In genomic region chr5:110398951-110399350, GRCh38 we compare ENCODE assay signal across 21 cellular contexts.
A peak's percentile ranks its signal among the peaks of the same experiment; 100 is the strongest.
DNase-seq lines count a peak whose midpoint lies in the region; ATAC-seq, FAIRE-seq and TF ChIP-seq lines count a peak whose summit lies in the region.
"Had no signal": no experiment of that assay in that cellular context is flagged by ENCODE, and none has a peak within 500 bp of the region (broad histone marks: within the 10 kb centered on the region; RNA-seq: fewer than 3 reads in every experiment).

No MANE protein-coding gene starts in this region.

- no peak for TF ChIP-seq EP300 in K562 (IDR thresholded peaks at IDR 0.05; ENCODE audit: low read length)

- TF ChIP-seq CTCF in IMR-90 (conservative IDR thresholded peaks at IDR 0.05; ENCODE audit: low read depth, low read length) = no peak
- TF ChIP-seq CTCF in K562 (IDR thresholded peaks at IDR 0.05 in 2 of 3, conservative IDR thresholded peaks at IDR 0.05 in 1 of 3; ENCODE audit: insufficient read depth in 2 of 3, low read depth in 1 of 3, low read length in 3 of 3) = no peak

- no peak overlapping the region for H4K8ac ChIP-seq in IMR-90 (ENCODE audit: low read depth in 2 of 2, low read length in 2 of 2)

- no peak overlapping the region for H2BK20ac ChIP-seq in IMR-90 (ENCODE audit: low read depth, low read length)

- no peak overlapping the region for H3K4me2 ChIP-seq in IMR-90 (ENCODE audit: low read depth, low read length)
- no peak overlapping the region for H3K4me2 ChIP-seq in K562 (ENCODE audit: insufficient read depth, low read length)

- H4K91ac ChIP-seq in IMR-90 (ENCODE audit: insufficient read depth, low read depth, low read length) = no peak overlapping the region

- in situ Hi-C loops in IMR-90 (cut with MboI; ENCODE audit: low sequenced_read_pairs) = no loop called here
- in situ Hi-C loops in K562 (cut with MboI) = loop anchor here (10.0 kb wide), 1 partner anchor 204 kb away; no protein-coding TSS in a partner anchor

- H3K27me3 ChIP-seq in IMR-90 (ENCODE audit: control insufficient read depth, insufficient read depth, low read length) (no peaks in the 10 kb centered on the region), K562 (ENCODE audit: control insufficient read depth in 2 of 2, insufficient read depth in 2 of 2, low read length in 2 of 2) (no peaks in the 10 kb centered on the region)

- H2BK120ac ChIP-seq in IMR-90 (ENCODE audit: low read depth, low read length) = no peak overlapping the region

- TF ChIP-seq RAD21 in IMR-90 (IDR thresholded peaks at IDR 0.05; ENCODE audit: low read length) (no peak), K562 (CRISPR knock-in tag; conservative IDR thresholded peaks at IDR 0.05 in 1 of 2, IDR thresholded peaks at IDR 0.05 in 1 of 2) (no peak)

- no peaks in the 10 kb centered on the region for H3K79me1 ChIP-seq in IMR-90 (ENCODE audit: low read depth in 1 of 2, low read length in 2 of 2)

- intact Hi-C loops in IMR-90 (cut with micrococcal nuclease) = no loop called here
- intact Hi-C loops in K562 (cut with micrococcal nuclease) = no loop called here
- intact Hi-C loops in left colon (cut with DNase I, micrococcal nuclease) = no loop called here

- H2AK5ac ChIP-seq in IMR-90 (ENCODE audit: low read depth, low read length) = no peak overlapping the region

- no peak overlapping the region for H3K18ac ChIP-seq in IMR-90 (ENCODE audit: low read depth, low read length)

- CTCF ChIA-PET in IMR-90 (lab: Yijun Ruan, JAX) (no interaction called here), K562 (lab: Yijun Ruan, JAX; ENCODE audit: low intra/inter-chr PET ratio) (no interaction called here)

- H3K14ac ChIP-seq in IMR-90 (replicated peaks; ENCODE audit: low read depth, low read length) = no peak overlapping the region

- no peaks in the 10 kb centered on the region for H3K4me1 ChIP-seq in IMR-90 (ENCODE audit: control insufficient read depth, insufficient read depth, low read length)
- no peaks in the 10 kb centered on the region for H3K4me1 ChIP-seq in K562 (replicated peaks in 1 of 2; ENCODE audit: control insufficient read depth in 2 of 2, insufficient read depth in 2 of 2, low read length in 2 of 2)
- H3K4me1 ChIP-seq: HAP-1 had no signal

- H2AFZ ChIP-seq in IMR-90 (replicated peaks; ENCODE audit: low read length, poor library complexity) (no peak overlapping the region), K562 (ENCODE audit: low read depth, low read length) (no peak overlapping the region)

- no peaks in the 10 kb centered on the region for H3K9me3 ChIP-seq in IMR-90 (ENCODE audit: control insufficient read depth, insufficient read depth, low read length)
- H3K9me3 ChIP-seq in K562 (replicated peaks; ENCODE audit: control insufficient read depth, insufficient read depth, low read depth, low read length) = no peaks in the 10 kb centered on the region
- H3K9me3 ChIP-seq: HAP-1 had no signal

- TF ChIP-seq POLR2A in IMR-90 (IDR thresholded peaks at IDR 0.05; ENCODE audit: low read depth, low read length) (no peak), K562 (conservative IDR thresholded peaks at IDR 0.05) (no peak)

- H3K9ac ChIP-seq in IMR-90 (ENCODE audit: low read depth, low read length) (no peak overlapping the region), K562 (ENCODE audit: insufficient read depth in 1 of 2, low read depth in 2 of 2, low read length in 2 of 2) (no peak overlapping the region)

- H3K4ac ChIP-seq in IMR-90 (ENCODE audit: low read depth, low read length) = no peak overlapping the region

- no CpG with 5 or more reads among the region's 2 CpGs for WGBS in IMR-90 (ENCODE audit: extremely low coverage in 2 of 2, insufficient read length in 1 of 2), 2 experiments
- 0% methylated on average over 2 of the region's 2 CpGs for WGBS in K562 (ENCODE audit: insufficient coverage, low coverage, missing lambda C conversion rate)

- no peak overlapping the region for H3K56ac ChIP-seq in IMR-90 (ENCODE audit: extremely low read depth, insufficient read depth, low read length)

- FAIRE-seq in K562 (lab: Jason Lieb, UNC) = no peak
- FAIRE-seq: A204.1, GM12891, GM18507, H54 had no signal

- ATAC-seq in IMR-90 (ENCODE audit: low read depth) = no peak
- ATAC-seq in K562 = no peak
- no peak for ATAC-seq in left colon

- no peak overlapping the region for H2BK5ac ChIP-seq in IMR-90 (ENCODE audit: low read depth, low read length, poor library complexity, severe bottlenecking)

- BruUV-seq in IMR-90 (replicated peaks; lab: Mats Ljungman, UMichigan) (no TSS peak), K562 (replicated peaks; lab: Mats Ljungman, UMichigan) (no TSS peak)

- H3K36me3 ChIP-seq in IMR-90 (ENCODE audit: control insufficient read depth, insufficient read depth, low read length) = no peaks in the 10 kb centered on the region
- no peaks in the 10 kb centered on the region for H3K36me3 ChIP-seq in K562 (ENCODE audit: control insufficient read depth, insufficient read depth, low read length)
- H3K36me3 ChIP-seq: HAP-1 had no signal

- dilution Hi-C loops in IMR-90 (cut with HindIII; ENCODE audit: low sequenced_read_pairs, unreplicated experiment) = no loop called here

- H3K79me2 ChIP-seq in K562 (ENCODE audit: control insufficient read depth, insufficient read depth, low read length) = no peaks in the 10 kb centered on the region

- no peaks in the 10 kb centered on the region for H3K9me1 ChIP-seq in IMR-90 (ENCODE audit: insufficient read depth, low read length)
- H3K9me1 ChIP-seq in K562 (ENCODE audit: control insufficient read depth, insufficient read depth, low read length) = no peaks in the 10 kb centered on the region

- H3K27ac ChIP-seq in IMR-90 (ENCODE audit: insufficient read depth, low read length) = no peak overlapping the region
- no peak overlapping the region for H3K27ac ChIP-seq in K562 (ENCODE audit: extremely low read depth, low read depth, low read length)
- H3K27ac ChIP-seq: 22Rv1 had no signal

- H3K23ac ChIP-seq in IMR-90 (ENCODE audit: low read depth, low read length) = no peak overlapping the region

- H2BK15ac ChIP-seq in IMR-90 (ENCODE audit: low read depth, low read length) = no peak overlapping the region

- H4K20me1 ChIP-seq in IMR-90 (ENCODE audit: insufficient read depth, low read length) = no peaks in the 10 kb centered on the region
- H4K20me1 ChIP-seq in K562 (replicated peaks; ENCODE audit: control insufficient read depth, insufficient read depth, low read length) = no peaks in the 10 kb centered on the region

- H3K4me3 ChIP-seq in IMR-90 (ENCODE audit: insufficient read depth, low read depth, low read length) (no peak overlapping the region), K562 (no peak overlapping the region)
- H3K4me3 ChIP-seq: HAP-1 had no signal

- peak; percentile 32 for DNase-seq in NCI-H82 (lab: John Stamatoyannopoulos, UW)
- DNase-seq in NCI-H82 treated with DMSO at 0.1 percent for 48 hours (lab: John Stamatoyannopoulos, UW; ENCODE audit: unreplicated experiment) = no peak
- DNase-seq in IMR-90 = no peak
- DNase-seq in K562 (ENCODE audit: extremely low read depth in 1 of 4, low spot score in 3 of 4) = no peak
- DNase-seq in cerebellar nuclear complex (lab: John Stamatoyannopoulos, UW) = no peak
- DNase-seq in left colon = no peak
- DNase-seq: C1 segment of cervical spinal cord; Calu3; CD4-positive, alpha-beta memory T cell; COR-L47; DMS53; DMS79 treated with DMSO at 0.1 percent for 48 hours; GF-D8; GOT3; HFFc6 had no signal

- H4K5ac ChIP-seq in IMR-90 (ENCODE audit: low read depth, low read length) = no peak overlapping the region

- POLR2A ChIA-PET in IMR-90 (lab: Charles Lee; ENCODE audit: unreplicated experiment) (no interaction called here), K562 (lab: Yijun Ruan, JAX) (no interaction called here)

- no peak overlapping the region for H2AK9ac ChIP-seq in IMR-90 (replicated peaks; ENCODE audit: low read depth, low read length, poor library complexity)

TF ChIP-seq in IMR-90, 13 proteins besides CTCF, POLR2A, EP300 and RAD21:
- no peak for TF ChIP-seq CHD1 (IDR thresholded peaks at IDR 0.05; ENCODE audit: low read depth, low read length)
- 0 out of 2 replicates have a peak, but pooled peaks have one; percentile 33 for TF ChIP-seq MAFK (IDR thresholded peaks at IDR 0.05; ENCODE audit: low read depth, low read length)

TF ChIP-seq in K562, 482 proteins besides CTCF, POLR2A, EP300 and RAD21:
- TF ChIP-seq ZNF316 (IDR thresholded peaks at IDR 0.05) = peak; percentile 17; the same call in 1 of the 2 replicates
- TF ChIP-seq ZKSCAN1 (IDR thresholded peaks at IDR 0.05; ENCODE audit: low read depth, low read length) = no peak
- no peak for TF ChIP-seq RBM22 (IDR thresholded peaks at IDR 0.05; ENCODE audit: low read depth, low read length, poor library complexity, severe bottlenecking)
- no peak for TF ChIP-seq MCM7 (IDR thresholded peaks at IDR 0.05)
- TF ChIP-seq ZNF584 (CRISPR knock-in tag; IDR thresholded peaks at IDR 0.05; ENCODE audit: low read depth) = no peak
- TF ChIP-seq MAFG (tag; conservative IDR thresholded peaks at IDR 0.05) = no peak
- TF ChIP-seq CHAMP1 (IDR thresholded peaks at IDR 0.05) = no peak
